ENCODE assay signal across 11 cellular contexts in the genomic region with DNA sequence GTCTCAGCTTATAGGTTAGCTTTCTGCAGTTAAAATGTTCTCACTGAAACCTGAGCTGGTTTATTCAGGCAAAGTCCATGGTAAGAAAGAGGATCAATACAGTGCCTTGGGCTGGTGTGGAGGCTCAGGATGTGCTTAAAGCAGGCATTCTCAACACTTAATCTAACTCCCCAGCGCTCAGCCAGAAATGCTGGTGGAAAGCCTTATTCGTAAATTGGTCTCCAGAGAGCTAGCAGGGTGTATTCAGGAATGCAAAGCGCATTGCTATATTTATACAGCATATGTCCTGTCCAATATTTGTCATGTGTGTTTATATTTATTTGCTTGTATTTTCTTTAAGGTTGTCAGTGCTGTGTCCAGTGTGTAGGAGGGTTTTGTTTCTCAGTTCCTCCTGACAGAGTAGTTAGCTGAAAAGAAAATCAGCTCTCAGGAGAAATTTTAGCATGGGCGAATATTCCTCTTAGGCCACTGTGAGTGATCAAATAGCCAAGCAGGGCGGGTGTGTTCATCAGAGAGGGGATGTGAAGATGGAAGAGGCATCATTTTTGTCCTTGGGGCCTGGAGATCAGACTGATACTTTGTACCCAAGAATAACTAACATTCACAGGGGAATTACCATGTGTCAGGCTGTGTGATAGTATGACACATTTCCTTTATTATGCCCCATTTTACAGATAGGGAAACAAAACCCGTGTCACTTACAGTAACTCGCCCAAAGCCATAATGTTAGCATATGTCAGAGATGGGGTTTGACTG.
DNase-seq lines count a peak whose midpoint lies in the region; ATAC-seq lines count a peak whose summit lies in the region.
"Had no signal": no experiment of that assay in that cellular context is flagged by ENCODE, and none has a peak within 500 bp of the region (broad histone marks: within the 10 kb centered on the region; RNA-seq: fewer than 3 reads in every experiment).

No MANE protein-coding gene starts in this region.

- peaks cover 93% of the 10 kb centered on the region for H3K36me3 Mint-ChIP-seq in activated T-helper 2 cell treated with anti-CD3 and anti-CD28 coated beads, Interferon-gamma antibody, Interleukin-2, Interleukin-4, amounts not matched to agents 10 μg/mL and 5 μg/mL and 100 μg/mL, durations not matched to agents 14 hours and 24 hours and 36 hours (ENCODE audit: low read depth)

- H3K27ac Mint-ChIP-seq in activated T-helper 2 cell treated with anti-CD3 and anti-CD28 coated beads, Interferon-gamma antibody, Interleukin-2, Interleukin-4, amounts not matched to agents 10 μg/mL and 5 μg/mL and 100 μg/mL, durations not matched to agents 14 hours and 24 hours and 36 hours = peak overlapping the region; percentile 85

- peaks cover 44% of the 10 kb centered on the region for H3K4me1 Mint-ChIP-seq in activated T-helper 2 cell treated with anti-CD3 and anti-CD28 coated beads, Interferon-gamma antibody, Interleukin-2, Interleukin-4, amounts not matched to agents 10 μg/mL and 5 μg/mL and 100 μg/mL, durations not matched to agents 14 hours and 24 hours and 36 hours (ENCODE audit: low read depth)

- H3K4me3 Mint-ChIP-seq in activated T-helper 2 cell treated with anti-CD3 and anti-CD28 coated beads, Interferon-gamma antibody, Interleukin-2, Interleukin-4, amounts not matched to agents 10 μg/mL and 5 μg/mL and 100 μg/mL, durations not matched to agents 14 hours and 24 hours and 36 hours (ENCODE audit: low read depth) = no peak overlapping the region

- ATAC-seq in GM19043 (IDR thresholded peaks at IDR 0.05; ENCODE audit: low read depth, unreplicated experiment) (peak; percentile 71), HG02970 (IDR thresholded peaks at IDR 0.05; ENCODE audit: low FRiP score, unreplicated experiment) (peak; percentile 52), Right ventricle myocardium superior (ENCODE audit: poor library complexity) (no peak)

- no peaks in the 10 kb centered on the region for H3K27me3 Mint-ChIP-seq in activated T-helper 2 cell treated with anti-CD3 and anti-CD28 coated beads, Interferon-gamma antibody, Interleukin-2, Interleukin-4, amounts not matched to agents 10 μg/mL and 5 μg/mL and 100 μg/mL, durations not matched to agents 14 hours and 24 hours and 36 hours (ENCODE audit: low read depth)

- DNase-seq in Daoy (ENCODE audit: low read depth) (peak; percentile 49), Right ventricle myocardium superior (no peak), HK-2 (ENCODE audit: unreplicated experiment) (no peak), T-helper 9 cell (no peak), NCI-H1930 (lab: John Stamatoyannopoulos, UW) (no peak)
- no peak for DNase-seq in activated T-helper 2 cell treated with anti-CD3 and anti-CD28 coated beads, Interferon-gamma antibody, Interleukin-2, Interleukin-4, amounts not matched to agents 10 μg/mL and 5 μg/mL and 100 μg/mL, durations not matched to agents 14 hours and 24 hours and 36 hours (ENCODE audit: low spot score)
- DNase-seq: DND-41; left ventricle myocardium inferior; stimulated activated CD4-positive, alpha-beta T cell treated with anti-CD3 and anti-CD28 coated beads, Interleukin-4, amount 100 ng/mL, for 24 hours had no signal

- intact Hi-C loops in activated T-helper 2 cell treated with anti-CD3 and anti-CD28 coated beads, Interferon-gamma antibody, Interleukin-2, Interleukin-4, amounts not matched to agents 10 μg/mL and 5 μg/mL and 100 μg/mL, durations not matched to agents 14 hours and 24 hours and 36 hours (cut with micrococcal nuclease) = loop anchor here (1.0 to 10.0 kb wide), 3 partner anchors 46 to 132 kb away; no protein-coding TSS in a partner anchor
- intact Hi-C loops in Right ventricle myocardium superior (cut with DNase I) = loop anchor here (2.0 kb wide), 1 partner anchor 368 kb away; no protein-coding TSS in a partner anchor

- H3K9me3 Mint-ChIP-seq in activated T-helper 2 cell treated with anti-CD3 and anti-CD28 coated beads, Interferon-gamma antibody, Interleukin-2, Interleukin-4, amounts not matched to agents 10 μg/mL and 5 μg/mL and 100 μg/mL, durations not matched to agents 14 hours and 24 hours and 36 hours = no peaks in the 10 kb centered on the region
